In genomic region chr1:45803781-45804670, GRCh38 we compare ENCODE assay signal across 8 cellular contexts. TPM values are rescaled to one million over a fixed set of nuclear protein-coding genes. Genes with fewer than 3 reads are reported as not detected.
A peak's percentile ranks its signal among the peaks of the same experiment; 100 is the strongest.
DNase-seq lines count a peak whose midpoint lies in the region; ATAC-seq, FAIRE-seq and TF ChIP-seq lines count a peak whose summit lies in the region.
"Not testable (repeated sequence)": the region's sequence is repeated elsewhere in the genome, so short reads cannot be mapped to it uniquely, and the experiment has no call there.

No MANE protein-coding gene starts in this region.

- H3K36me3 Mint-ChIP-seq in activated CD4-positive, alpha-beta memory T cell treated with anti-CD3 and anti-CD28 coated beads for 36 hours: not testable (repeated sequence)

- H3K4me1 Mint-ChIP-seq in activated CD4-positive, alpha-beta memory T cell treated with anti-CD3 and anti-CD28 coated beads for 36 hours (ENCODE audit: low read depth): peaks cover 25% of the 10 kb centered on the region

- not testable (repeated sequence) for H3K27me3 Mint-ChIP-seq in activated CD4-positive, alpha-beta memory T cell treated with anti-CD3 and anti-CD28 coated beads for 36 hours

- H4K20me1 ChIP-seq in keratinocyte (ENCODE audit: control insufficient read depth, extremely low read depth, insufficient read depth, low read length): not testable (repeated sequence)

- H2AFZ ChIP-seq in keratinocyte (ENCODE audit: control insufficient read depth, low read length): peak overlapping the region; percentile 73

- intact Hi-C loops in activated CD4-positive, alpha-beta memory T cell treated with anti-CD3 and anti-CD28 coated beads for 36 hours (cut with micrococcal nuclease): loop anchor here (2.0 to 10.0 kb wide), 4 partner anchors 53 to 329 kb away; partner anchors contain the start of genes GPBP1L1, IPP and PIK3R3

- H3K4me1 ChIP-seq in keratinocyte (ENCODE audit: control insufficient read depth, extremely low read depth, insufficient read depth, low read length): peaks cover 14% of the 10 kb centered on the region

- peak overlapping the region; percentile 72 for H3K9ac ChIP-seq in keratinocyte (ENCODE audit: control insufficient read depth, extremely low read depth, insufficient read depth, low read length)

- H3K4me3 ChIP-seq in AG09309 (ENCODE audit: control insufficient read depth, low read depth, low read length): peak overlapping the region; percentile 79
- peak overlapping the region; percentile 67 to 89 (median 88) for H3K4me3 ChIP-seq in keratinocyte (ENCODE audit: control insufficient read depth in 2 of 3, extremely low read depth in 1 of 3, insufficient read depth in 2 of 3, low read depth in 1 of 3, low read length in 3 of 3)
- H3K4me3 ChIP-seq in skeletal muscle cell (ENCODE audit: low read depth, low read length): peak overlapping the region; percentile 66

- FAIRE-seq in keratinocyte (lab: Jason Lieb, UNC): not testable (repeated sequence)

- peak overlapping the region; percentile 94 for H3K4me2 ChIP-seq in keratinocyte (ENCODE audit: control insufficient read depth, extremely low read depth, insufficient read depth, low read depth, low read length)

- not testable (repeated sequence) for H3K27ac ChIP-seq in keratinocyte (ENCODE audit: control insufficient read depth, insufficient read depth, low read length)

- ATAC-seq in GM19023 (IDR thresholded peaks at IDR 0.05; ENCODE audit: unreplicated experiment) (peak; percentile 31), HG03045 (IDR thresholded peaks at IDR 0.05; ENCODE audit: unreplicated experiment) (peak; percentile 38)

- H3K27ac Mint-ChIP-seq in activated CD4-positive, alpha-beta memory T cell treated with anti-CD3 and anti-CD28 coated beads for 36 hours: not testable (repeated sequence)

- H3K9me3 Mint-ChIP-seq in activated CD4-positive, alpha-beta memory T cell treated with anti-CD3 and anti-CD28 coated beads for 36 hours: not testable (repeated sequence)

- dilution Hi-C loops in keratinocyte (cut with MboI; ENCODE audit: extremely low pct_ligation_motif_present, low sequenced_read_pairs): not testable (repeated sequence)

- POLR2A ChIA-PET in activated CD4-positive, alpha-beta memory T cell treated with anti-CD3 and anti-CD28 coated beads for 36 hours (lab: Charles Lee): interaction anchor here (0.6 kb wide), 1 partner anchor 59 kb away, joined by 3 read pairs; no protein-coding TSS in a partner anchor

- CTCF ChIA-PET in activated CD4-positive, alpha-beta memory T cell treated with anti-CD3 and anti-CD28 coated beads for 36 hours (lab: Charles Lee): not testable (repeated sequence)

- not testable (repeated sequence) for H3K27me3 ChIP-seq in keratinocyte (ENCODE audit: control insufficient read depth, extremely low read depth, insufficient read depth, low read length)

- H3K36me3 ChIP-seq in keratinocyte (ENCODE audit: control insufficient read depth in 2 of 2, extremely low read depth in 1 of 2, insufficient read depth in 2 of 2, low read length in 2 of 2): not testable (repeated sequence)

- TF ChIP-seq CTCF in AG09309 (IDR thresholded peaks at IDR 0.05; ENCODE audit: control insufficient read depth, insufficient read depth, low read depth, low read length, missing control alignments); keratinocyte (optimal IDR thresholded peaks at IDR 0.05 in 1 of 3, IDR thresholded peaks at IDR 0.05 in 1 of 3, conservative IDR thresholded peaks at IDR 0.05 in 1 of 3; ENCODE audit: extremely low read depth in 1 of 3, insufficient read depth in 2 of 3, low read length in 3 of 3): not testable (repeated sequence)

- H3K9me1 ChIP-seq in keratinocyte (ENCODE audit: control insufficient read depth, extremely low read depth, insufficient read depth, low read length): not testable (repeated sequence)

- H3K79me2 ChIP-seq in keratinocyte (ENCODE audit: control insufficient read depth, insufficient read depth, low read length): peaks cover 19% of the 10 kb centered on the region

- peak overlapping the region; percentile 86 for H3K4me3 Mint-ChIP-seq in activated CD4-positive, alpha-beta memory T cell treated with anti-CD3 and anti-CD28 coated beads for 36 hours

- not testable (repeated sequence) for H3K9me3 ChIP-seq in keratinocyte (ENCODE audit: control insufficient read depth, low read depth, low read length)

- not testable (repeated sequence) for DNase-seq in AG09309 (ENCODE audit: low read depth); keratinocyte (ENCODE audit: low read depth, low spot score); skeletal muscle cell (ENCODE audit: low read depth)
- peak; percentile 11 for DNase-seq in NCI-H2107 treated with DMSO at 0.1 percent for 48 hours (lab: John Stamatoyannopoulos, UW; ENCODE audit: unreplicated experiment)
- DNase-seq in activated CD4-positive, alpha-beta memory T cell treated with anti-CD3 and anti-CD28 coated beads for 36 hours: peak; percentile 29
- DNase-seq in ecto neural progenitor cell (ENCODE audit: low spot score): peak; percentile 64

RNA-seq across cellular contexts. Expression of gene MAST2, which starts 0.6 kb away (rescaled TPM):
- total RNA-seq in activated CD4-positive, alpha-beta memory T cell treated with anti-CD3 and anti-CD28 coated beads for 36 hours: 10 to 100 TPM; 25.1 to 26.6 TPM
- 12.2 to 15.7 TPM (median 14.6 TPM) in 3 replicates for polyA plus RNA-seq in keratinocyte
- 9.0 TPM for polyA plus RNA-seq in keratinocyte (2011; ENCODE audit: low read depth)
- 13.9 and 15.4 TPM in 2 replicates for polyA plus RNA-seq in keratinocyte (2011; cell fraction: cytosol; rRNA removed)
- polyA plus RNA-seq in keratinocyte (2011; cell fraction: nucleus; rRNA removed): 53.5 and 62.5 TPM in 2 replicates
- polyA plus RNA-seq in keratinocyte (2012; ENCODE audit: low replicate concordance): 11.9 and 16.2 TPM in 2 replicates
- 28.3 to 31.8 TPM (median 31.5 TPM) in 3 replicates for polyA minus RNA-seq in keratinocyte
- polyA minus RNA-seq in keratinocyte (2011; cell fraction: cytosol; rRNA and poly(A)+ RNA removed): 19.4 TPM
- polyA minus RNA-seq in keratinocyte (2011; cell fraction: nucleus; rRNA and poly(A)+ RNA removed): 25.0 and 36.1 TPM in 2 replicates

RNA-seq across cellular contexts. Expression of gene IPP, which starts 53.6 kb away (rescaled TPM):
- 10 to 100 TPM; 21.4 to 22.9 TPM for total RNA-seq in activated CD4-positive, alpha-beta memory T cell treated with anti-CD3 and anti-CD28 coated beads for 36 hours
- polyA plus RNA-seq in keratinocyte: 6.7 to 10.0 TPM (median 8.3 TPM) in 3 replicates
- 2.6 TPM for polyA plus RNA-seq in keratinocyte (2011; ENCODE audit: low read depth)
- polyA plus RNA-seq in keratinocyte (2011; cell fraction: cytosol; rRNA removed): 4.6 and 8.2 TPM in 2 replicates
- polyA plus RNA-seq in keratinocyte (2011; cell fraction: nucleus; rRNA removed): 6.2 and 9.0 TPM in 2 replicates
- polyA plus RNA-seq in keratinocyte (2012; ENCODE audit: low replicate concordance): 8.6 and 8.7 TPM in 2 replicates
- polyA minus RNA-seq in keratinocyte: 2.9 to 11.4 TPM (median 8.5 TPM) in 3 replicates
- polyA minus RNA-seq in keratinocyte (2011; cell fraction: cytosol; rRNA and poly(A)+ RNA removed): 8.2 TPM
- polyA minus RNA-seq in keratinocyte (2011; cell fraction: nucleus; rRNA and poly(A)+ RNA removed): 6.0 and 9.2 TPM in 2 replicates
